ENCODE assay signal across 8 cellular contexts in the genomic region with DNA sequence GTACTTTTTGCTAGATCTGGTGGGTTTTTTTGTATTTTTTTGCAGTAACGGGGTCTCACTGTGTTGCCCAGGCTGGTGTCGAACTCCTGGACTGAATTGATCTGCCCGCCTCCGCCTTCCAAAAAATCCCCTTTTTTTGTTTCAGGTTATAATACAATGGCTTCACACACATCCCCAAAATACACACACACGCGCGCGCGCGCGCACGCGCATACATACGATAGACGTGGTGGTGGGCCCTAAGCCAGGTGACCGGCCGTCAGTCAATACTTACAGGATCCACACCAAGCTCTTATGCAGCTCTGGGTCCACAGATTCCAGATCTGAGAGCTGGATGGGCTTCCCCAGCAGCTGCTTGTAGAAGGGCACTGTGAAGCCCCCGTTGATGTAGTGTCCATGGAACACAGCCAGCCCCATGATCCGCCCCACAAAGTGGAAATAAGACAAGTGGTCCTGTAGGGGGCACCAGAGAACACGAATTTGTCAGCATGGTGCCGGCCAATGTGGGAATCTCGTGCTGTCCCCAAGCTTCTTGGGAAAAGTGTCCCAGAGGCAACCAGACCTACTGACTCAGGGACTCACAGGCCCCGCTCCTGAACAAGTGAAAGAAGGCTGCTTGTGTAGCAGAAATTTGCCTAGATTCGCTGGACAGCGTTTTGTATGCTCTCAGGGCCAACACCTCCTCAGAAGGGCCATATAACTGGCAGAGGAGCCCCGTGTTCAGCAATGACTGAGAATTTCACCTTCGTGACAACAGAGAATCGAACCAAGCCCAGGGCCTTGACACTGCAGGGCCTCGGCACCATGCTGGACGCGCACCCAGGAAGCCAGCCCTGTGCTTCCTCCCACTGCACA.
A peak's percentile ranks its signal among the peaks of the same experiment; 100 is the strongest.
DNase-seq lines count a peak whose midpoint lies in the region; ATAC-seq and TF ChIP-seq lines count a peak whose summit lies in the region.

No MANE protein-coding gene starts in this region.

- H3K4me1 ChIP-seq in KMS-11 (ENCODE audit: low read depth, poor library complexity, severe bottlenecking) (no peaks in the 10 kb centered on the region), neutrophil (ENCODE audit: control insufficient read depth in 1 of 2, insufficient read depth in 1 of 2, low read depth in 1 of 2, low read length in 1 of 2) (no peaks in the 10 kb centered on the region)

- TF ChIP-seq CTCF in KMS-11 (conservative IDR thresholded peaks at IDR 0.05; ENCODE audit: low read depth, low read length) (peak; percentile 89), neutrophil (IDR thresholded peaks at IDR 0.05) (peak; percentile 20)

- no peak overlapping the region for H3K4me3 ChIP-seq in KMS-11 (IDR thresholded peaks at IDR 0.05; ENCODE audit: insufficient read depth, low read depth, low read length)
- H3K4me3 ChIP-seq in neutrophil (ENCODE audit: low read depth in 1 of 2, low read length in 1 of 2) = no peak overlapping the region

- H3K79me2 ChIP-seq in KMS-11 (ENCODE audit: insufficient read depth, low read depth) = no peaks in the 10 kb centered on the region

- H3K9ac ChIP-seq in KMS-11 = no peak overlapping the region

- no peaks in the 10 kb centered on the region for H4K20me1 ChIP-seq in KMS-11 (ENCODE audit: insufficient read depth)

- no peak overlapping the region for H3K27ac ChIP-seq in KMS-11
- H3K27ac ChIP-seq in neutrophil = no peak overlapping the region

- ATAC-seq in GM21390 (IDR thresholded peaks at IDR 0.05; ENCODE audit: unreplicated experiment) = no peak

- DNase-seq in DMS 273 (lab: John Stamatoyannopoulos, UW; ENCODE audit: unreplicated experiment) = peak; percentile 94
- peak; percentile 89 for DNase-seq in RKO (ENCODE audit: low spot score)
- DNase-seq in activated gamma-delta T cell treated with anti-CD3 and anti-CD28 coated beads, Interleukin-2, amount 50 U/mL, for 16 hours (ENCODE audit: low read depth) = peak; percentile 36
- DNase-seq in foreskin melanocyte = peak; percentile 77
- DNase-seq in superior temporal gyrus (ENCODE audit: extremely low spot score) = peak; percentile 98

- H3K27me3 ChIP-seq in KMS-11 (ENCODE audit: insufficient read depth, low read depth) (no peaks in the 10 kb centered on the region), neutrophil (no peaks in the 10 kb centered on the region)

- no peak overlapping the region for H2AFZ ChIP-seq in KMS-11 (ENCODE audit: low read depth)

- no peaks in the 10 kb centered on the region for H3K9me3 ChIP-seq in neutrophil

- H3K4me2 ChIP-seq in KMS-11 = no peak overlapping the region

- peaks cover 6% of the 10 kb centered on the region; the same call in 1 of the 2 replicates for H3K36me3 ChIP-seq in KMS-11 (ENCODE audit: insufficient read depth)
- H3K36me3 ChIP-seq in neutrophil = peaks cover 98% of the 10 kb centered on the region

Comparison
In these comparisons a context has a peak if more than half of its experiments do, and no peak if none do; other contexts are left out.
1. DNase-seq: peak in every context shown above with its lines; median percentile 98 in superior temporal gyrus; 94 in DMS 273; 89 in RKO; 77 in foreskin melanocyte; 36 in activated gamma-delta T cell treated with anti-CD3 and anti-CD28 coated beads, Interleukin-2, amount 50 U/mL, for 16 hours.